ENCODE assay signal across 1 cellular context in genomic region chr12:55996201-55996714, GRCh38.
A peak's percentile ranks its signal among the peaks of the same experiment; 100 is the strongest.
TF ChIP-seq lines count a peak whose summit lies in the region.

No MANE protein-coding gene starts in this region.

TF ChIP-seq in SK-N-SH, 30 proteins besides CTCF, POLR2A, EP300 and RAD21:
- TF ChIP-seq ELF1 (IDR thresholded peaks at IDR 0.05) = no peak
- TF ChIP-seq POLR2AphosphoS5 (IDR thresholded peaks at IDR 0.05; ENCODE audit: low read depth, low read length) = 0 out of 2 replicates have a peak, but pooled peaks have one; percentile 14
- TF ChIP-seq SMC3 (IDR thresholded peaks at IDR 0.05; ENCODE audit: low read depth, low read length) = peak; percentile 56
- no peak for TF ChIP-seq MXI1 (IDR thresholded peaks at IDR 0.05; ENCODE audit: low read depth, low read length)
- TF ChIP-seq, protein P1, sequence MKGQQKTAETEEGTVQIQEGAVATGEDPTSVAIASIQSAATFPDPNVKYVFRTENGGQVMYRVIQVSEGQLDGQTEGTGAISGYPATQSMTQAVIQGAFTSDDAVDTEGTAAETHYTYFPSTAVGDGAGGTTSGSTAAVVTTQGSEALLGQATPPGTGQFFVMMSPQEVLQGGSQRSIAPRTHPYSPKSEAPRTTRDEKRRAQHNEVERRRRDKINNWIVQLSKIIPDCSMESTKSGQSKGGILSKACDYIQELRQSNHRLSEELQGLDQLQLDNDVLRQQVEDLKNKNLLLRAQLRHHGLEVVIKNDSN (IDR thresholded peaks at IDR 0.05; ENCODE audit: borderline replicate concordance, low read depth) = no peak
- no peak for TF ChIP-seq YY1 (IDR thresholded peaks at IDR 0.05; ENCODE audit: low read depth)
- no peak for TF ChIP-seq TEAD4 (IDR thresholded peaks at IDR 0.05; ENCODE audit: borderline replicate concordance, insufficient read depth)
- TF ChIP-seq, protein P2, sequence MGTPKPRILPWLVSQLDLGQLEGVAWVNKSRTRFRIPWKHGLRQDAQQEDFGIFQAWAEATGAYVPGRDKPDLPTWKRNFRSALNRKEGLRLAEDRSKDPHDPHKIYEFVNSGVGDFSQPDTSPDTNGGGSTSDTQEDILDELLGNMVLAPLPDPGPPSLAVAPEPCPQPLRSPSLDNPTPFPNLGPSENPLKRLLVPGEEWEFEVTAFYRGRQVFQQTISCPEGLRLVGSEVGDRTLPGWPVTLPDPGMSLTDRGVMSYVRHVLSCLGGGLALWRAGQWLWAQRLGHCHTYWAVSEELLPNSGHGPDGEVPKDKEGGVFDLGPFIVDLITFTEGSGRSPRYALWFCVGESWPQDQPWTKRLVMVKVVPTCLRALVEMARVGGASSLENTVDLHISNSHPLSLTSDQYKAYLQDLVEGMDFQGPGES (IDR thresholded peaks at IDR 0.05; ENCODE audit: low read depth, low read length) = no peak
- peak; percentile 39; the same call in 1 of the 2 replicates for TF ChIP-seq RFX5 (IDR thresholded peaks at IDR 0.05; ENCODE audit: low read length)
- TF ChIP-seq PBX3 (IDR thresholded peaks at IDR 0.05) = no peak
- TF ChIP-seq TAF1 (IDR thresholded peaks at IDR 0.05; ENCODE audit: borderline replicate concordance, low read depth, low read length) = no peak
- no peak for TF ChIP-seq JUND (IDR thresholded peaks at IDR 0.05)
- TF ChIP-seq RXRA (IDR thresholded peaks at IDR 0.05; ENCODE audit: borderline replicate concordance, low read depth) = no peak
- no peak for TF ChIP-seq NFIC (IDR thresholded peaks at IDR 0.05; ENCODE audit: borderline replicate concordance)
- no peak for TF ChIP-seq TCF12 (IDR thresholded peaks at IDR 0.05)
TF ChIP-seq in SK-N-SH: peak in this region for 3.
